ENCODE assay signal across 10 cellular contexts in genomic region chrX:77446840-77447239, GRCh38. TPM values are rescaled to one million over a fixed set of nuclear protein-coding genes. Genes with fewer than 3 reads are reported as not detected.
DNase-seq lines count a peak whose midpoint lies in the region; ATAC-seq and TF ChIP-seq lines count a peak whose summit lies in the region.
"Had no signal": no experiment of that assay in that cellular context is flagged by ENCODE, and none has a peak within 500 bp of the region (broad histone marks: within the 10 kb centered on the region; RNA-seq: fewer than 3 reads in every experiment).

No MANE protein-coding gene starts in this region.

- ATAC-seq in GM19467 (IDR thresholded peaks at IDR 0.05; ENCODE audit: unreplicated experiment) (no peak), GM18858 (IDR thresholded peaks at IDR 0.05; ENCODE audit: unreplicated experiment) (no peak)

- peak overlapping the region; percentile 46 for H3K9ac ChIP-seq in NT2/D1 (ENCODE audit: insufficient read length, low read depth)

- TF ChIP-seq POLR2A in erythroblast (IDR thresholded peaks at IDR 0.05; ENCODE audit: low read length) = no peak

- H3K4me3 ChIP-seq in BJ (ENCODE audit: low read depth, low read length) (peak overlapping the region; percentile 7; the same call in 1 of the 2 replicates), NT2/D1 (ENCODE audit: insufficient read length, low read depth) (peak overlapping the region; percentile 62)
- H3K4me3 ChIP-seq: mucosa of descending colon had no signal

- H3K4me1 ChIP-seq in NT2/D1 (ENCODE audit: insufficient read depth, insufficient read length) = no peaks in the 10 kb centered on the region

- H3K27ac Mint-ChIP-seq in neural crest cell (ENCODE audit: unreplicated experiment) = no peak overlapping the region

- no peaks in the 10 kb centered on the region for H3K9me3 Mint-ChIP-seq in neural crest cell

- H3K4me3 Mint-ChIP-seq in neural crest cell = peak overlapping the region; percentile 66

- no peaks in the 10 kb centered on the region for H3K27me3 ChIP-seq in BJ (ENCODE audit: control insufficient read depth, insufficient read depth, low read length)
- peaks cover 76% of the 10 kb centered on the region for H3K27me3 ChIP-seq in NT2/D1 (ENCODE audit: insufficient read depth, insufficient read length)

- H3K36me3 Mint-ChIP-seq in neural crest cell (ENCODE audit: low read depth) = no peaks in the 10 kb centered on the region

- no peak for DNase-seq in BJ (ENCODE audit: low read depth)
- no peak for DNase-seq in NT2/D1 (ENCODE audit: low read depth, low spot score)
- peak; percentile 25 to 32 for DNase-seq in erythroblast (lab: John Stamatoyannopoulos, UW)
- no peak for DNase-seq in neural crest cell (ENCODE audit: low read depth, low spot score)
- DNase-seq in ACHN = no peak
- no peak for DNase-seq in NOMO-1 treated with dmso at 0.1 percent for 144 hours (lab: John Stamatoyannopoulos, UW; ENCODE audit: unreplicated experiment)
- DNase-seq: NCI-H524 had no signal

- H3K9me3 ChIP-seq in NT2/D1 (ENCODE audit: insufficient read depth, low read length) = no peaks in the 10 kb centered on the region
- H3K9me3 ChIP-seq: mucosa of descending colon had no signal

- in situ Hi-C loops in ACHN (cut with HindIII; ENCODE audit: low pct_ligation_motif_present, low pct_unique_long_range_greater_than_20kb, low sequenced_read_pairs) = no loop called here

- TF ChIP-seq CTCF in BJ (IDR thresholded peaks at IDR 0.05; ENCODE audit: insufficient read depth, low read depth, low read length) (no peak), neural crest cell (conservative IDR thresholded peaks at IDR 0.05) (no peak)

- POLR2A ChIA-PET in BJ (lab: Charles Lee) = no interaction called here

- peaks cover 12% of the 10 kb centered on the region for H3K4me1 Mint-ChIP-seq in neural crest cell

- CTCF ChIA-PET in BJ (lab: Yijun Ruan, JAX) = no interaction called here

- H3K27me3 Mint-ChIP-seq in neural crest cell (ENCODE audit: low read depth) = peaks cover 72% of the 10 kb centered on the region

- no peaks in the 10 kb centered on the region for H3K36me3 ChIP-seq in BJ (ENCODE audit: control insufficient read depth, insufficient read depth, low read length)
- no peaks in the 10 kb centered on the region for H3K36me3 ChIP-seq in NT2/D1 (ENCODE audit: insufficient read depth, insufficient read length, low read length)

RNA-seq across cellular contexts. Expression of gene FGF16, which starts 0.3 kb away (rescaled TPM):
- not detected in 2 replicates for polyA plus RNA-seq in BJ (2011; rRNA removed)
- not detected in 2 replicates for polyA minus RNA-seq in BJ (2011; rRNA and poly(A)+ RNA removed)
- total RNA-seq in neural crest cell = not detected in 2 replicates

Comparison
In these comparisons a context has a peak if more than half of its experiments do, and no peak if none do; other contexts are left out.
1. DNase-seq: peak in erythroblast (2 of 2); none in BJ (single experiment), NT2/D1 (single experiment), neural crest cell (single experiment), ACHN (single experiment) and NOMO-1 treated with dmso at 0.1 percent for 144 hours (single experiment).